ENCODE assay signal across 12 cellular contexts in genomic region chr1:11384170-11384554, GRCh38.
DNase-seq lines count a peak whose midpoint lies in the region; ATAC-seq and TF ChIP-seq lines count a peak whose summit lies in the region.
"Had no signal": no experiment of that assay in that cellular context is flagged by ENCODE, and none has a peak within 500 bp of the region (broad histone marks: within the 10 kb centered on the region; RNA-seq: fewer than 3 reads in every experiment).

No MANE protein-coding gene starts in this region.

- ATAC-seq in PC-3 (no peak), HG02870 (IDR thresholded peaks at IDR 0.05; ENCODE audit: unreplicated experiment) (no peak)
- ATAC-seq: HepG2 had no signal

- H3K36me3 ChIP-seq in BLaER1 = no peaks in the 10 kb centered on the region
- no peaks in the 10 kb centered on the region for H3K36me3 ChIP-seq in PC-3 (ENCODE audit: low read depth, low read length)
- no peaks in the 10 kb centered on the region for H3K36me3 ChIP-seq in MG63

- no peak overlapping the region for H3K4me3 ChIP-seq in BLaER1
- H3K4me3 ChIP-seq in PC-3 (ENCODE audit: low read length) = no peak overlapping the region
- no peak overlapping the region for H3K4me3 ChIP-seq in MG63
- H3K4me3 ChIP-seq: skin epidermis had no signal

- no peak for TF ChIP-seq CTCF in PC-3 (conservative IDR thresholded peaks at IDR 0.05; ENCODE audit: low read depth, low read length)

- peaks cover 6% of the 10 kb centered on the region for H3K9me3 ChIP-seq in BLaER1
- H3K9me3 ChIP-seq in PC-3 (ENCODE audit: low read length) = no peaks in the 10 kb centered on the region
- no peaks in the 10 kb centered on the region for H3K9me3 ChIP-seq in MG63

- CTCF ChIA-PET in PC-3 (lab: Charles Lee) = no interaction called here

- no peaks in the 10 kb centered on the region for H3K79me2 ChIP-seq in PC-3 (ENCODE audit: low read length)

- H3K4me2 ChIP-seq in BLaER1 (peak overlapping the region; percentile 84), PC-3 (ENCODE audit: low read length) (no peak overlapping the region)

- no peak overlapping the region for H2AFZ ChIP-seq in PC-3 (ENCODE audit: low read length)

- H4K20me1 ChIP-seq in BLaER1 (no peaks in the 10 kb centered on the region), PC-3 (ENCODE audit: low read length) (no peaks in the 10 kb centered on the region)

- POLR2A ChIA-PET in PC-3 (lab: Charles Lee; ENCODE audit: unreplicated experiment) = no interaction called here

- DNase-seq in EL (peak; percentile 8), PC-3 (peak; percentile 22), dermis blood vessel endothelial cell (peak; percentile 26), NCI-H1417 (lab: John Stamatoyannopoulos, UW) (no peak), MG63 (no peak), HuH-7 (ENCODE audit: low spot score) (no peak)
- DNase-seq: activated effector memory CD4-positive, alpha-beta T cell treated with anti-CD3 and anti-CD28 coated beads, Interleukin-2, amount 50 U/mL, for 16 hours; NCI-H524 treated with DMSO at 0.1 percent for 48 hours had no signal

- BruUV-seq in PC-3 (replicated peaks; lab: Mats Ljungman, UMichigan) = no TSS peak

- H3K27ac ChIP-seq in BLaER1 (no peak overlapping the region), PC-3 (ENCODE audit: low read length) (no peak overlapping the region)
- H3K27ac ChIP-seq: skin epidermis had no signal

- H3F3A ChIP-seq in PC-3 (ENCODE audit: low read length, unreplicated experiment) = no peaks in the 10 kb centered on the region

- H3K27me3 ChIP-seq in BLaER1 (no peaks in the 10 kb centered on the region), PC-3 (ENCODE audit: low read length) (peaks cover 22% of the 10 kb centered on the region), MG63 (peaks cover 9% of the 10 kb centered on the region)

- H3K9me2 ChIP-seq in PC-3 (replicated peaks; ENCODE audit: low read length) = no peaks in the 10 kb centered on the region

- no peak overlapping the region for H3K9ac ChIP-seq in BLaER1
- H3K9ac ChIP-seq in PC-3 (ENCODE audit: low read length) = no peak overlapping the region

- intact Hi-C loops in PC-3 (cut with micrococcal nuclease) = no loop called here

- H3K4me1 ChIP-seq in BLaER1 = peaks cover 40% of the 10 kb centered on the region
- H3K4me1 ChIP-seq in PC-3 (ENCODE audit: insufficient read depth, low read length) = no peaks in the 10 kb centered on the region

Comparison
In these comparisons a context has a peak if more than half of its experiments do, and no peak if none do; other contexts are left out.
1. DNase-seq: peak in EL (single experiment), PC-3 (single experiment) and dermis blood vessel endothelial cell (single experiment); none in NCI-H1417 (0 of 3), MG63 (single experiment) and HuH-7 (single experiment).